ENCODE assay signal across 8 cellular contexts in genomic region chr6:149863846-149864577, GRCh38. TPM values are rescaled to one million over a fixed set of nuclear protein-coding genes. Genes with fewer than 3 reads are reported as not detected.
DNase-seq lines count a peak whose midpoint lies in the region; TF ChIP-seq lines count a peak whose summit lies in the region.

A gene with protein sequence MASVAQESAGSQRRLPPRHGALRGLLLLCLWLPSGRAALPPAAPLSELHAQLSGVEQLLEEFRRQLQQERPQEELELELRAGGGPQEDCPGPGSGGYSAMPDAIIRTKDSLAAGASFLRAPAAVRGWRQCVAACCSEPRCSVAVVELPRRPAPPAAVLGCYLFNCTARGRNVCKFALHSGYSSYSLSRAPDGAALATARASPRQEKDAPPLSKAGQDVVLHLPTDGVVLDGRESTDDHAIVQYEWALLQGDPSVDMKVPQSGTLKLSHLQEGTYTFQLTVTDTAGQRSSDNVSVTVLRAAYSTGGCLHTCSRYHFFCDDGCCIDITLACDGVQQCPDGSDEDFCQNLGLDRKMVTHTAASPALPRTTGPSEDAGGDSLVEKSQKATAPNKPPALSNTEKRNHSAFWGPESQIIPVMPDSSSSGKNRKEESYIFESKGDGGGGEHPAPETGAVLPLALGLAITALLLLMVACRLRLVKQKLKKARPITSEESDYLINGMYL (minus strand): TSS chr6:149864359. CDS start chr6:149864020, 339 bp downstream.

- peaks cover 41 to 53% of the 10 kb centered on the region in 2 experiments for H3K4me1 Mint-ChIP-seq in H9
- H3K4me1 Mint-ChIP-seq in activated naive CD4-positive, alpha-beta T cell treated with anti-CD3 and anti-CD28 coated beads for 36 hours (ENCODE audit: low read depth): peaks cover 6% of the 10 kb centered on the region

- no peak within 1 kb of the TSS for H3K56ac ChIP-seq in H9 (ENCODE audit: insufficient read length, low read depth, low read length)

- H4K91ac ChIP-seq in H9 (ENCODE audit: insufficient read length, low read depth, low read length): no peak within 1 kb of the TSS

- peak within 1 kb of the TSS; percentile 69 for H3K4me3 ChIP-seq in neuron (ENCODE audit: low read length)

- no peaks in the 10 kb centered on the region for H3K9me3 ChIP-seq in H9 (ENCODE audit: control insufficient read depth, low read depth, low read length)
- no peaks in the 10 kb centered on the region for H3K9me3 ChIP-seq in neuron (ENCODE audit: low read length)

- H3K27me3 Mint-ChIP-seq in H9 (ENCODE audit: low read depth): peaks cover 22% of the 10 kb centered on the region
- H3K27me3 Mint-ChIP-seq in activated naive CD4-positive, alpha-beta T cell treated with anti-CD3 and anti-CD28 coated beads for 36 hours (ENCODE audit: low read depth): peaks cover 12% of the 10 kb centered on the region

- no peak within 1 kb of the TSS for H4K5ac ChIP-seq in H9 (ENCODE audit: insufficient read length, low read depth, low read length)

- in situ Hi-C loops in SK-MEL-5 (cut with HindIII; ENCODE audit: low pct_unique_long_range_greater_than_20kb, low sequenced_read_pairs): no loop called here

- H3K36me3 ChIP-seq in neuron (ENCODE audit: insufficient read depth, low read length): no peaks in the 10 kb centered on the region

- intact Hi-C loops in activated naive CD4-positive, alpha-beta T cell treated with anti-CD3 and anti-CD28 coated beads for 36 hours (cut with micrococcal nuclease): loop anchor here (1.0 to 5.0 kb wide), 10 partner anchors 12 to 835 kb away; partner anchors contain the start of genes PCMT1, PPIL4, RAET1G and ZC3H12D

- CTCF ChIA-PET in activated naive CD4-positive, alpha-beta T cell treated with anti-CD3 and anti-CD28 coated beads for 36 hours (lab: Charles Lee): interaction anchor here (0.6 to 1.2 kb wide), 4 partner anchors 23 to 141 kb away, joined by 3 to 4 read pairs (median 4); no protein-coding TSS in a partner anchor

- peak within 1 kb of the TSS; percentile 71 to 86 for H3K4me3 Mint-ChIP-seq in H9
- peak within 1 kb of the TSS; percentile 80 for H3K4me3 Mint-ChIP-seq in activated naive CD4-positive, alpha-beta T cell treated with anti-CD3 and anti-CD28 coated beads for 36 hours

- peak within 1 kb of the TSS; percentile 87 for H2BK12ac ChIP-seq in H9 (ENCODE audit: insufficient read length, low read depth, low read length)

- H3K9ac ChIP-seq in H9 (ENCODE audit: extremely low read depth, insufficient read length, low read length): peak within 1 kb of the TSS; percentile 44

- peaks cover 12% of the 10 kb centered on the region for H3K23me2 ChIP-seq in H9 (ENCODE audit: insufficient read length, low read depth, low read length, poor library complexity, severe bottlenecking)

- no peak within 1 kb of the TSS for H2AK5ac ChIP-seq in H9 (ENCODE audit: insufficient read length, low read length)

- H2BK5ac ChIP-seq in H9 (ENCODE audit: insufficient read length, low read length): no peak within 1 kb of the TSS

- peaks cover 2% of the 10 kb centered on the region; the same call in 1 of the 2 replicates for H3K4me1 ChIP-seq in H9 (ENCODE audit: insufficient read depth, low read length)
- peaks cover 24% of the 10 kb centered on the region for H3K4me1 ChIP-seq in neuron (ENCODE audit: insufficient read depth, low read length)

- DNase-seq in EH (ENCODE audit: low read depth): peak; percentile 85
- peak; percentile 95 for DNase-seq in H9
- DNase-seq in M059J (ENCODE audit: low read depth): peak; percentile 89
- peak; percentile 73 for DNase-seq in SK-MEL-5 (ENCODE audit: low read depth, low spot score)
- DNase-seq in activated naive CD4-positive, alpha-beta T cell treated with anti-CD3 and anti-CD28 coated beads for 36 hours: peak; percentile 80
- peak; percentile 60 for DNase-seq in foreskin melanocyte
- peak; percentile 64 for DNase-seq in stromal cell of bone marrow (ENCODE audit: low read depth)

- peak within 1 kb of the TSS; percentile 97 for H3K18ac ChIP-seq in H9 (ENCODE audit: insufficient read length, low read depth, low read length)

- no peak within 1 kb of the TSS for H2BK15ac ChIP-seq in H9 (ENCODE audit: low read depth, low read length)

- H4K8ac ChIP-seq in H9 (replicated peaks; ENCODE audit: insufficient read length, low read depth, low read length): no peak within 1 kb of the TSS

- H3K27me3 ChIP-seq in H9 (ENCODE audit: insufficient read depth, low read length) (no peaks in the 10 kb centered on the region), neuron (ENCODE audit: insufficient read depth, low read length) (no peaks in the 10 kb centered on the region)

- no CpG with 5 or more reads among the region's 95 CpGs for WGBS in H9 (ENCODE audit: extremely low coverage, insufficient read length, low lambda C conversion rate)

- peak within 1 kb of the TSS in 1 of 3 experiments; percentile 97; a peak in 4 of 7 replicates for H3K27ac Mint-ChIP-seq in H9
- no peak within 1 kb of the TSS for H3K27ac Mint-ChIP-seq in activated naive CD4-positive, alpha-beta T cell treated with anti-CD3 and anti-CD28 coated beads for 36 hours

- H3K27ac ChIP-seq in H9 (ENCODE audit: insufficient read length, low read depth, low read length): no peak within 1 kb of the TSS

- peak within 1 kb of the TSS; percentile 78 for H3K4me2 ChIP-seq in H9 (ENCODE audit: insufficient read depth, insufficient read length, low read length)

- H3K14ac ChIP-seq in H9 (ENCODE audit: insufficient read depth, low read length): peak within 1 kb of the TSS; percentile 98

- no peaks in the 10 kb centered on the region; a peak in 1 of 7 replicates for H3K36me3 Mint-ChIP-seq in H9 (ENCODE audit: insufficient read depth in 1 of 3, low read depth in 3 of 3)
- no peaks in the 10 kb centered on the region for H3K36me3 Mint-ChIP-seq in activated naive CD4-positive, alpha-beta T cell treated with anti-CD3 and anti-CD28 coated beads for 36 hours (ENCODE audit: low read depth)

- H4K20me1 ChIP-seq in H9 (ENCODE audit: control insufficient read depth, insufficient read depth, insufficient read length): peaks cover 3% of the 10 kb centered on the region

- H3K79me2 ChIP-seq in H9 (ENCODE audit: insufficient read depth, low read length): no peaks in the 10 kb centered on the region

- H3K79me1 ChIP-seq in H9 (ENCODE audit: insufficient read depth, low read depth, low read length, poor library complexity, severe bottlenecking): peaks cover 2% of the 10 kb centered on the region

- no peak within 1 kb of the TSS for H3K4ac ChIP-seq in H9 (ENCODE audit: low read depth, low read length)

- no peak within 1 kb of the TSS for H3K23ac ChIP-seq in H9 (ENCODE audit: insufficient read length, low read depth, low read length)

- no peaks in the 10 kb centered on the region for H3K9me3 Mint-ChIP-seq in H9
- no peaks in the 10 kb centered on the region for H3K9me3 Mint-ChIP-seq in activated naive CD4-positive, alpha-beta T cell treated with anti-CD3 and anti-CD28 coated beads for 36 hours

- no peak within 1 kb of the TSS for H3T11ph ChIP-seq in H9 (ENCODE audit: low read length)

- TF ChIP-seq CTCF in H9 (conservative IDR thresholded peaks at IDR 0.05): no peak

- H2BK20ac ChIP-seq in H9 (ENCODE audit: low read depth, low read length, poor library complexity, severe bottlenecking): no peak within 1 kb of the TSS

- H2BK120ac ChIP-seq in H9 (ENCODE audit: low read depth, low read length, poor library complexity, severe bottlenecking): no peak within 1 kb of the TSS

- H2AFZ ChIP-seq in H9 (ENCODE audit: low read length) (peak within 1 kb of the TSS; percentile 79), neuron (ENCODE audit: low read depth, low read length) (peak within 1 kb of the TSS; percentile 90)

RNA-seq across cellular contexts. Expression of the gene that starts here (rescaled TPM):
- 14.8 and 15.6 TPM in 2 replicates for total RNA-seq in H9 (2021)
- total RNA-seq in M059J (2014; rRNA removed; shearing (Covaris generic)): 65.9 and 92.0 TPM in 2 replicates
- total RNA-seq in SK-MEL-5 (2014; rRNA removed; shearing (Covaris generic)): 25.5 and 27.3 TPM in 2 replicates
- polyA plus RNA-seq in SK-MEL-5 (2015; cell fraction: cytosol; rRNA removed): 29.9 and 36.8 TPM in 2 replicates
- 13.4 and 18.6 TPM in 2 replicates for polyA plus RNA-seq in SK-MEL-5 (2015; cell fraction: nucleus; rRNA removed)
- 1 to 10 TPM; 4.6 to 4.7 TPM for total RNA-seq in activated naive CD4-positive, alpha-beta T cell treated with anti-CD3 and anti-CD28 coated beads for 36 hours
